27 cellular contexts compared by ENCODE assay signal in the genomic region with DNA sequence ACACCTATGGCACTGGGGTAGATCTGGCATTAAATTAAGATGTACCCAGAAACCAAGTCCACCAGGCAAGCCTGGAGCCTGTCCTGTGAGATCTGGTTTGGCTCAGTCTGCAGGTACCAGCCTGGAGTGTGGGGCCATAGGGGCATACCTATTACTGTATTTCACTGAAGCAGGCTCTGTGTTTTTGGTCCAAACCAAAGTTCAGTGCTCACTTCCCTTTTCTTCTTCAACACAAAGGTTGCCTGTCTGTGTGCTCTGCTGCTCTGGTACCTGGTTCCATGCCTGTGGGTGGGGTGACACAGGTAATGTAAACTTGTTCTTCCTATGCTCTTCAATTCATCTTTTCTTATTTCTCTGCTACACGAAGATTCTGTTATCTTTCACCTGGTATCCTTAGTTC. TPM values are rescaled to one million over a fixed set of nuclear protein-coding genes. Genes with fewer than 3 reads are reported as not detected.
DNase-seq lines count a peak whose midpoint lies in the region; ATAC-seq, FAIRE-seq and TF ChIP-seq lines count a peak whose summit lies in the region.
"Had no signal": no experiment of that assay in that cellular context is flagged by ENCODE, and none has a peak within 500 bp of the region (broad histone marks: within the 10 kb centered on the region; RNA-seq: fewer than 3 reads in every experiment).

No MANE protein-coding gene starts in this region.

- H3K27ac ChIP-seq in GM12878 (ENCODE audit: control insufficient read depth, insufficient read depth), result no peak overlapping the region
- H3K27ac ChIP-seq: 22Rv1, A549, BLaER1 had no signal

- H4K20me1 ChIP-seq in GM12878 (ENCODE audit: control insufficient read depth, insufficient read depth), result no peaks in the 10 kb centered on the region
- H4K20me1 ChIP-seq: BLaER1 had no signal

- H3K9me3 ChIP-seq in GM12878 (replicated peaks; ENCODE audit: control insufficient read depth, insufficient read depth, low read length), result no peaks in the 10 kb centered on the region; the same call in 2 of the 3 replicates
- no peaks in the 10 kb centered on the region for H3K9me3 ChIP-seq in Caco-2
- H3K9me3 ChIP-seq: A549, BE2C had no signal

- no peak for TF ChIP-seq RAD21 in GM12878 (IDR thresholded peaks at IDR 0.05; ENCODE audit: insufficient read depth, low read depth, low read length)

- H3K27me3 Mint-ChIP-seq in naive B cell, result peaks cover 5 to 19% (median 5%) of the 10 kb centered on the region in 3 donors
- peaks cover 3% of the 10 kb centered on the region for H3K27me3 Mint-ChIP-seq in Caco-2 (ENCODE audit: insufficient read depth, unreplicated experiment)

- H3K4me1 Mint-ChIP-seq in naive B cell, result no peaks in the 10 kb centered on the region
- H3K4me1 Mint-ChIP-seq in Caco-2 (ENCODE audit: low read depth, unreplicated experiment), result no peaks in the 10 kb centered on the region
- H3K4me1 Mint-ChIP-seq: CD14-positive monocyte had no signal

- H3K4me3 ChIP-seq in GM12878, result no peak overlapping the region
- no peak overlapping the region for H3K4me3 ChIP-seq in Caco-2 (ENCODE audit: low read depth, low read length)
- H3K4me3 ChIP-seq: A549, BLaER1 had no signal

- POLR2A ChIA-PET in GM12878 (lab: Charles Lee), result no interaction called here
- POLR2A ChIA-PET in Caco-2 (lab: Charles Lee), result no interaction called here

- H3K4me1 ChIP-seq in GM12878 (ENCODE audit: control insufficient read depth, insufficient read depth, low read length) (no peaks in the 10 kb centered on the region), Caco-2 (no peaks in the 10 kb centered on the region)
- H3K4me1 ChIP-seq: A549, BE2C, BLaER1 had no signal

- no peak for TF ChIP-seq EP300 in GM12878 (IDR thresholded peaks at IDR 0.05; ENCODE audit: borderline replicate concordance in 1 of 2, control insufficient read depth in 1 of 2, low read depth in 2 of 2, low read length in 2 of 2)

- H3K27me3 ChIP-seq in GM12878 (replicated peaks in 1 of 2; ENCODE audit: control insufficient read depth in 2 of 2, insufficient read depth in 2 of 2, low read length in 1 of 2), result no peaks in the 10 kb centered on the region
- no peaks in the 10 kb centered on the region for H3K27me3 ChIP-seq in Caco-2 (replicated peaks; ENCODE audit: control insufficient read depth, insufficient read depth, low read length)
- H3K27me3 ChIP-seq: BE2C, BLaER1 had no signal

- H3K36me3 Mint-ChIP-seq in naive B cell (peaks cover 15 to 19% of the 10 kb centered on the region in 2 donors), Caco-2 (ENCODE audit: insufficient read depth, unreplicated experiment) (no peaks in the 10 kb centered on the region)
- H3K36me3 Mint-ChIP-seq: CD14-positive monocyte; CD8-positive, alpha-beta T cell had no signal

- TF ChIP-seq CTCF in GM12878 (IDR thresholded peaks at IDR 0.05 in 2 of 3, conservative IDR thresholded peaks at IDR 0.05 in 1 of 3; ENCODE audit: control insufficient read depth in 2 of 3, extremely low read depth in 1 of 3, insufficient read depth in 1 of 3, low read depth in 3 of 3, low read length in 3 of 3) (no peak), Caco-2 (IDR thresholded peaks at IDR 0.05; ENCODE audit: insufficient read depth in 1 of 2, low read depth in 1 of 2, low read length in 1 of 2, severe bottlenecking in 1 of 2, unreplicated experiment in 1 of 2) (no peak)

- no peak overlapping the region for H2AFZ ChIP-seq in GM12878 (ENCODE audit: control insufficient read depth, low read depth, low read length)

- in situ Hi-C loops in GM12878 (cut with MboI), result no loop called here

- H3K27ac Mint-ChIP-seq in naive B cell, result no peak overlapping the region
- H3K27ac Mint-ChIP-seq in Caco-2 (ENCODE audit: unreplicated experiment), result no peak overlapping the region
- H3K27ac Mint-ChIP-seq: CD14-positive monocyte; CD4-positive, alpha-beta T cell; CD8-positive, alpha-beta T cell had no signal

- no peak for TF ChIP-seq POLR2A in GM12891 (IDR thresholded peaks at IDR 0.05; ENCODE audit: low read depth, low read length)
- no peak for TF ChIP-seq POLR2A in GM12878 (IDR thresholded peaks at IDR 0.05; ENCODE audit: low read depth, low read length)

- BruUV-seq in GM12878 (replicated peaks; lab: Mats Ljungman, UMichigan) (no TSS peak), Caco-2 (replicated peaks; lab: Mats Ljungman, UMichigan) (no TSS peak)

- H3K9me3 Mint-ChIP-seq in naive B cell, result peaks cover 0 to 23% (median 20%) of the 10 kb centered on the region in 7 donors
- peaks cover 15% of the 10 kb centered on the region for H3K9me3 Mint-ChIP-seq in Caco-2 (ENCODE audit: unreplicated experiment)

- H3K4me2 ChIP-seq in GM12878 (ENCODE audit: control insufficient read depth, insufficient read depth), result no peak overlapping the region
- H3K4me2 ChIP-seq: A549, BLaER1 had no signal

- H3K4me3 Mint-ChIP-seq in naive B cell (no peak overlapping the region), Caco-2 (ENCODE audit: unreplicated experiment) (no peak overlapping the region)
- H3K4me3 Mint-ChIP-seq: CD14-positive monocyte; CD4-positive, alpha-beta T cell; CD8-positive, alpha-beta T cell had no signal

- FAIRE-seq in GM12891 (lab: Jason Lieb, UNC) (no peak), GM12878 (lab: Jason Lieb, UNC) (no peak)
- FAIRE-seq: A549, GM12892, GM18507 had no signal

- intact Hi-C loops in GM12878 (cut with micrococcal nuclease; ENCODE audit: unreplicated experiment), result no loop called here
- intact Hi-C loops in Caco-2 (cut with micrococcal nuclease; ENCODE audit: unreplicated experiment), result no loop called here

- SMC1A ChIA-PET in GM12878 (lab: Charles Lee; ENCODE audit: uncharacterized antibody, unreplicated experiment), result no interaction called here

- no peak overlapping the region for H3K9ac ChIP-seq in GM12878 (ENCODE audit: control insufficient read depth, insufficient read depth, low read length)
- H3K9ac ChIP-seq: BLaER1 had no signal

- WGBS in GM12878 (ENCODE audit: insufficient coverage, insufficient replicate concordance, low lambda C conversion rate, missing lambda C conversion rate), result 0% methylated on average over 1 of the region's 1 CpG

- DNase-seq in GM12891 (ENCODE audit: insufficient read length, low spot score) (no peak), GM12878 (ENCODE audit: low read depth, low spot score) (no peak), naive B cell (no peak), Caco-2 (no peak), NCI-H2029 (lab: John Stamatoyannopoulos, UW) (no peak), AG08395 (ENCODE audit: low spot score) (no peak)
- DNase-seq: BE2C; C1 segment of cervical spinal cord; CD4-positive, alpha-beta T cell; CD8-positive, alpha-beta T cell; DMS 273 treated with DMSO at 0.1 percent for 48 hours; DMS153; DMS53; DMS79; DND-41; EL; GDM1 had no signal

- H3K36me3 ChIP-seq in GM12878 (ENCODE audit: control insufficient read depth in 2 of 2, insufficient read depth in 2 of 2, low read length in 1 of 2) (no peaks in the 10 kb centered on the region), Caco-2 (ENCODE audit: control insufficient read depth, insufficient read depth, low read length) (no peaks in the 10 kb centered on the region)
- H3K36me3 ChIP-seq: BE2C, BLaER1 had no signal

- RAD21 ChIA-PET in GM12878 (lab: Charles Lee; ENCODE audit: unreplicated experiment), result no interaction called here

- peak; percentile 38 for ATAC-seq in GM21367 (IDR thresholded peaks at IDR 0.05; ENCODE audit: unreplicated experiment)
- ATAC-seq in GM12878, result no peak
- ATAC-seq in naive B cell (ENCODE audit: low read depth in 2 of 2), result peak; percentile 56 to 64
- no peak for ATAC-seq in GM19023 (IDR thresholded peaks at IDR 0.05; ENCODE audit: unreplicated experiment)
- ATAC-seq: A549; CD8-positive, alpha-beta T cell had no signal

- CTCF ChIA-PET in GM12878 (lab: Yijun Ruan, JAX) (no interaction called here), Caco-2 (lab: Charles Lee) (no interaction called here)

- no peaks in the 10 kb centered on the region for H3K79me2 ChIP-seq in GM12878 (ENCODE audit: control insufficient read depth, insufficient read depth, low read length)

TF ChIP-seq in GM12891, 5 proteins besides CTCF, POLR2A, EP300 and RAD21:
- peak; percentile 48; the same call in 1 of the 2 replicates for TF ChIP-seq SPI1 (IDR thresholded peaks at IDR 0.05; ENCODE audit: low read depth, low read length)
- TF ChIP-seq TAF1 (IDR thresholded peaks at IDR 0.05; ENCODE audit: low read depth, low read length), result no peak
- TF ChIP-seq POLR2AphosphoS5 (IDR thresholded peaks at IDR 0.05; ENCODE audit: low read depth, low read length), result no peak
- TF ChIP-seq PAX5 (IDR thresholded peaks at IDR 0.05; ENCODE audit: insufficient read depth, low read length, severe bottlenecking), result no peak
- TF ChIP-seq POU2F2 (IDR thresholded peaks at IDR 0.05; ENCODE audit: low read depth, low read length), result no peak

TF ChIP-seq in GM12878, 131 proteins besides CTCF, POLR2A, EP300 and RAD21:
- TF ChIP-seq NR2C2 (IDR thresholded peaks at IDR 0.05; ENCODE audit: borderline replicate concordance, control insufficient read depth, insufficient read length, low read depth) (no peak), SPI1 (IDR thresholded peaks at IDR 0.05; ENCODE audit: borderline replicate concordance, insufficient read depth, low read depth, low read length) (peak; percentile 51; the same call in 1 of the 2 replicates), RFX5 (IDR thresholded peaks at IDR 0.05; ENCODE audit: low read depth, low read length) (no peak), MEF2B (IDR thresholded peaks at IDR 0.05; ENCODE audit: partially characterized antibody, poor library complexity, severe bottlenecking) (no peak)
TF ChIP-seq in GM12878: peak in this region for 1.

RNA-seq across cellular contexts. Expression of a gene that starts 19.8 kb away (rescaled TPM):
- polyA plus RNA-seq in GM12891 (2012; ENCODE audit: low read depth, missing spikeins), result not detected
- total RNA-seq in GM12878 (2013; cell fraction: nucleolus; rRNA removed), result 0.42 and 0.75 TPM in 2 replicates
- total RNA-seq in GM12878 (2014; rRNA removed), result 0.40 and 0.93 TPM in 2 replicates
- total RNA-seq in GM12878 (2014; rRNA removed; fragmentation: Illumina TruSeq; extraction: Trizol), result 0.67 and 0.97 TPM in 2 replicates
- 0.95 and 1.2 TPM in 2 replicates for total RNA-seq in GM12878 (2021)
- polyA plus RNA-seq in GM12878 (2011; ENCODE audit: low read depth), result not detected
- 0.43 and 0.52 TPM in 2 replicates for polyA plus RNA-seq in GM12878 (2011; rRNA removed)
- 0.09 and 0.20 TPM in 2 replicates for polyA plus RNA-seq in GM12878 (2011; cell fraction: cytosol; rRNA removed)
- polyA plus RNA-seq in GM12878 (2011; cell fraction: nucleus; rRNA removed), result 0.12 TPM in 1 of 2 replicates, not detected in the other
- polyA plus RNA-seq in GM12878 (2012), result not detected in 2 replicates
- 0.97 and 1.9 TPM in 2 replicates for polyA plus RNA-seq in GM12878 (2014; fragmentation: Illumina TruSeq; extraction: Trizol)
- under 1 TPM; 0.38 to 0.47 TPM for polyA plus RNA-seq in GM12878 (2014; fragmentation: Nextera tagmentation; extraction: Ambion mirVana)
- 0.72 and 1.3 TPM in 2 replicates for polyA plus RNA-seq in GM12878 (2014; rRNA removed)
- under 1 TPM; 0.13 to 0.26 TPM for polyA plus RNA-seq in GM12878 (2016; fragmentation: Nextera tagmentation; extraction: Ambion mirVana)
- 0.22 TPM in 1 of 2 replicates, not detected in the other for polyA minus RNA-seq in GM12878 (2011; rRNA and poly(A)+ RNA removed)
- not detected in 2 replicates for polyA minus RNA-seq in GM12878 (2011; cell fraction: cytosol; rRNA and poly(A)+ RNA removed)
- polyA minus RNA-seq in GM12878 (2011; cell fraction: nucleus; rRNA and poly(A)+ RNA removed), result not detected in 2 replicates
- polyA plus RNA-seq in naive B cell (ENCODE audit: low read depth in 6 of 6), result under 1 TPM in 1 of 6 donors, not detected in 5; 0.18 TPM
- total RNA-seq in Caco-2 (2022), result not detected in 2 replicates
- total RNA-seq: A172; CD4-positive, alpha-beta T cell; CD8-positive, alpha-beta T cell; G401 had no signal
- polyA plus RNA-seq: CD14-positive monocyte had no signal

Comparison
In these comparisons a context has a peak if more than half of its experiments do, and no peak if none do; other contexts are left out.
1. ATAC-seq: peak in GM21367 (single experiment) and naive B cell (2 of 2); none in GM12878 (single experiment) and GM19023 (single experiment).